27 cellular contexts compared by ENCODE assay signal in genomic region chr4:95106408-95106928, GRCh38.
DNase-seq lines count a peak whose midpoint lies in the region; TF ChIP-seq lines count a peak whose summit lies in the region.
"Had no signal": no experiment of that assay in that cellular context is flagged by ENCODE, and none has a peak within 500 bp of the region (broad histone marks: within the 10 kb centered on the region; RNA-seq: fewer than 3 reads in every experiment).

No MANE protein-coding gene starts in this region.

- no peak overlapping the region for H3K27ac Mint-ChIP-seq in activated CD4-positive, alpha-beta memory T cell treated with anti-CD3 and anti-CD28 coated beads for 36 hours
- H3K27ac Mint-ChIP-seq: activated naive CD4-positive, alpha-beta T cell treated with anti-CD3 and anti-CD28 coated beads, Interleukin-2, amount 50 U/mL, for 72 hours; CD14-positive monocyte; mesothelial cell of epicardium; natural killer cell treated with Interleukin-12 subunit alpha and Interleukin-12 subunit beta and Interleukin-15 and Interleukin-18, amount 100 ng/mL, for 72 hours; stimulated activated memory B cell treated with anti-CD40 and anti-IgM and Interleukin-4, amounts not matched to agents 10 μg/mL and 1 μg/mL and 100 μg/mL, for 72 hours; WTC11 had no signal

- H3K4me1 Mint-ChIP-seq in activated CD4-positive, alpha-beta memory T cell treated with anti-CD3 and anti-CD28 coated beads for 36 hours (ENCODE audit: low read depth), result no peaks in the 10 kb centered on the region
- H3K4me1 Mint-ChIP-seq: CD14-positive monocyte; stimulated activated memory B cell treated with anti-CD40 and anti-IgM and Interleukin-4, amounts not matched to agents 10 μg/mL and 1 μg/mL and 100 μg/mL, for 72 hours had no signal

- no peaks in the 10 kb centered on the region for H3K9me3 Mint-ChIP-seq in activated CD4-positive, alpha-beta memory T cell treated with anti-CD3 and anti-CD28 coated beads for 36 hours
- H3K9me3 Mint-ChIP-seq: activated naive CD4-positive, alpha-beta T cell treated with anti-CD3 and anti-CD28 coated beads, Interleukin-2, amount 50 U/mL, for 72 hours; CD14-positive monocyte; mesothelial cell of epicardium; natural killer cell treated with Interleukin-12 subunit alpha and Interleukin-12 subunit beta and Interleukin-15 and Interleukin-18, amount 100 ng/mL, for 72 hours; stimulated activated memory B cell treated with anti-CD40 and anti-IgM and Interleukin-4, amounts not matched to agents 10 μg/mL and 1 μg/mL and 100 μg/mL, for 72 hours; WTC11 had no signal

- H3K36me3 Mint-ChIP-seq in activated CD4-positive, alpha-beta memory T cell treated with anti-CD3 and anti-CD28 coated beads for 36 hours, result no peaks in the 10 kb centered on the region
- H3K36me3 Mint-ChIP-seq: activated naive CD4-positive, alpha-beta T cell treated with anti-CD3 and anti-CD28 coated beads, Interleukin-2, amount 50 U/mL, for 72 hours; CD14-positive monocyte; mesothelial cell of epicardium; natural killer cell treated with Interleukin-12 subunit alpha and Interleukin-12 subunit beta and Interleukin-15 and Interleukin-18, amount 100 ng/mL, for 72 hours; stimulated activated memory B cell treated with anti-CD40 and anti-IgM and Interleukin-4, amounts not matched to agents 10 μg/mL and 1 μg/mL and 100 μg/mL, for 72 hours; WTC11 had no signal

- CTCF ChIA-PET in activated CD4-positive, alpha-beta memory T cell treated with anti-CD3 and anti-CD28 coated beads for 36 hours (lab: Charles Lee), result no interaction called here

- peak; percentile 12 for DNase-seq in ACHN
- peak; percentile 68 for DNase-seq in HT1080 (ENCODE audit: low read depth)
- DNase-seq in amniotic epithelial cell (ENCODE audit: low read depth), result peak; percentile 47
- DNase-seq in foreskin fibroblast, result peak; percentile 20 to 50
- DNase-seq in activated CD4-positive, alpha-beta memory T cell treated with anti-CD3 and anti-CD28 coated beads for 36 hours, result no peak
- no peak for DNase-seq in NCI-H1930 (lab: John Stamatoyannopoulos, UW)
- no peak for DNase-seq in stimulated activated naive CD4-positive, alpha-beta T cell (lab: John Stamatoyannopoulos, UW)
- no peak for DNase-seq in AG08396 (ENCODE audit: low spot score)
- DNase-seq: activated CD4-positive, alpha-beta T cell treated with anti-CD3 and anti-CD28 coated beads, Interleukin-2, amount 50 U/mL, for 1 hour; aorta; EL; hypothalamus; left ventricle myocardium superior; MG63; NCI-H1694; NCI-H524 treated with DMSO at 0.1 percent for 48 hours; retina; stimulated activated CD4-positive, alpha-beta T cell treated with anti-CD3 and anti-CD28 coated beads, Interleukin-4, amount 100 ng/mL, for 1 hour; T-helper 9 cell; uterus had no signal

- POLR2A ChIA-PET in activated CD4-positive, alpha-beta memory T cell treated with anti-CD3 and anti-CD28 coated beads for 36 hours (lab: Charles Lee), result no interaction called here

- intact Hi-C loops in activated CD4-positive, alpha-beta memory T cell treated with anti-CD3 and anti-CD28 coated beads for 36 hours (cut with micrococcal nuclease), result no loop called here

- H3K27me3 Mint-ChIP-seq in activated CD4-positive, alpha-beta memory T cell treated with anti-CD3 and anti-CD28 coated beads for 36 hours, result no peaks in the 10 kb centered on the region
- H3K27me3 Mint-ChIP-seq: natural killer cell treated with Interleukin-12 subunit alpha and Interleukin-12 subunit beta and Interleukin-15 and Interleukin-18, amount 100 ng/mL, for 72 hours; stimulated activated memory B cell treated with anti-CD40 and anti-IgM and Interleukin-4, amounts not matched to agents 10 μg/mL and 1 μg/mL and 100 μg/mL, for 72 hours had no signal

- in situ Hi-C loops in ACHN (cut with HindIII; ENCODE audit: low pct_ligation_motif_present, low pct_unique_long_range_greater_than_20kb, low sequenced_read_pairs), result no loop called here

- TF ChIP-seq CTCF in foreskin fibroblast (IDR thresholded peaks at IDR 0.05; ENCODE audit: low read depth, low read length), result no peak

- no peak overlapping the region for H3K4me3 ChIP-seq in foreskin fibroblast (ENCODE audit: low read depth in 1 of 2, low read length in 2 of 2)
- H3K4me3 ChIP-seq: gastroesophageal sphincter, MG63, uterus had no signal

- H3K4me3 Mint-ChIP-seq in activated CD4-positive, alpha-beta memory T cell treated with anti-CD3 and anti-CD28 coated beads for 36 hours, result no peak overlapping the region
- H3K4me3 Mint-ChIP-seq: CD14-positive monocyte; mesothelial cell of epicardium; natural killer cell treated with Interleukin-12 subunit alpha and Interleukin-12 subunit beta and Interleukin-15 and Interleukin-18, amount 100 ng/mL, for 72 hours; stimulated activated memory B cell treated with anti-CD40 and anti-IgM and Interleukin-4, amounts not matched to agents 10 μg/mL and 1 μg/mL and 100 μg/mL, for 72 hours; WTC11 had no signal

Comparison
In these comparisons a context has a peak if more than half of its experiments do, and no peak if none do; other contexts are left out.
1. DNase-seq: peak in ACHN (single experiment), HT1080 (single experiment), amniotic epithelial cell (single experiment) and foreskin fibroblast (2 of 2); none in activated CD4-positive, alpha-beta memory T cell treated with anti-CD3 and anti-CD28 coated beads for 36 hours (single experiment), NCI-H1930 (0 of 2), stimulated activated naive CD4-positive, alpha-beta T cell (0 of 6) and AG08396 (single experiment).